ENCODE assay signal across 1 cellular context in genomic region chrX:77679145-77679544, GRCh38.
TF ChIP-seq lines count a peak whose summit lies in the region.

No MANE protein-coding gene starts in this region.

TF ChIP-seq in IMR-90, 13 proteins besides CTCF, POLR2A, EP300 and RAD21 (continued from another document):
- TF ChIP-seq ELK1 (IDR thresholded peaks at IDR 0.05; ENCODE audit: borderline replicate concordance, low read depth, low read length), result no peak
